29 cellular contexts compared by ENCODE assay signal in genomic region chr18:46566111-46566510, GRCh38.
"Had no signal": no experiment of that assay in that cellular context is flagged by ENCODE, and none has a peak within 500 bp of the region (broad histone marks: within the 10 kb centered on the region; RNA-seq: fewer than 3 reads in every experiment).

No MANE protein-coding gene starts in this region.

- H3K4me1 Mint-ChIP-seq: activated CD4-positive, alpha-beta T cell treated with anti-CD3 and anti-CD28 coated beads for 36 hours; activated CD4-positive, alpha-beta T cell treated with anti-CD3 and anti-CD28 coated beads, Interleukin-2, amount 10 ng/mL, durations not matched to agents 24 days and 14 days; activated CD8-positive, alpha-beta memory T cell treated with anti-CD3 and anti-CD28 coated beads, Interleukin-2, amount 10 ng/mL, durations not matched to agents 7 days and 5 days; activated naive CD4-positive, alpha-beta T cell treated with anti-CD3 and anti-CD28 coated beads, Interleukin-2, amount 50 U/mL, for 24 hours; activated naive CD8-positive, alpha-beta T cell treated with anti-CD3 and anti-CD28 coated beads for 36 hours; activated naive CD8-positive, alpha-beta T cell treated with anti-CD3 and anti-CD28 coated beads, Interleukin-2, amount 50 U/mL, for 24 hours had no signal

- H3K27ac ChIP-seq: adrenal gland, body of pancreas had no signal

- DNase-seq: activated CD4-positive, alpha-beta memory T cell treated with anti-CD3 and anti-CD28 coated beads for 36 hours; activated CD4-positive, alpha-beta T cell treated with anti-CD3 and anti-CD28 coated beads for 36 hours; activated CD4-positive, alpha-beta T cell treated with anti-CD3 and anti-CD28 coated beads, Interleukin-2, amount 10 ng/mL, durations not matched to agents 24 days and 14 days; activated CD4-positive, CD25-positive, alpha-beta regulatory T cell; activated CD4-positive, CD25-positive, alpha-beta regulatory T cell treated with anti-CD3 and anti-CD28 coated beads, Interleukin-2, amount 50 U/mL, for 72 hours; activated CD8-positive, alpha-beta memory T cell treated with anti-CD3 and anti-CD28 coated beads, Interleukin-2, amount 10 ng/mL, durations not matched to agents 7 days and 5 days; activated CD8-positive, alpha-beta memory T cell treated with anti-CD3 and anti-CD28 coated beads, Interleukin-2, amount 50 U/mL, for 4 hours; activated CD8-positive, alpha-beta T cell treated with anti-CD3 and anti-CD28 coated beads, Interleukin-2, amount 10 ng/mL, durations not matched to agents 7 days and 5 days; activated effector memory CD4-positive, alpha-beta T cell treated with anti-CD3 and anti-CD28 coated beads, Interleukin-2, amount 50 U/mL, for 16 hours; activated naive CD4-positive, alpha-beta T cell treated with anti-CD3 and anti-CD28 coated beads for 36 hours; activated naive CD8-positive, alpha-beta T cell treated with anti-CD3 and anti-CD28 coated beads for 36 hours; activated naive CD8-positive, alpha-beta T cell treated with anti-CD3 and anti-CD28 coated beads, Interleukin-2, amount 50 U/mL, for 24 hours; activated T-cell treated with anti-CD3 and anti-CD28 coated beads, Interleukin-2, amount 50 U/mL, for 1 hour; activated T-cell treated with anti-CD3 and anti-CD28 coated beads, Interleukin-2, amount 50 U/mL, for 48 hours; adrenal gland; amygdala; aorta; body of pancreas; caudate nucleus; cortex of kidney; dermis blood vessel endothelial cell; effector CD4-positive, alpha-beta T cell; effector memory CD8-positive, alpha-beta T cell; erythroblast; foreskin fibroblast; T-helper 2 cell had no signal

- H3K27me3 ChIP-seq: adrenal gland, body of pancreas had no signal

- H3K27ac Mint-ChIP-seq: activated CD4-positive, alpha-beta memory T cell treated with anti-CD3 and anti-CD28 coated beads for 36 hours; activated CD4-positive, alpha-beta T cell treated with anti-CD3 and anti-CD28 coated beads for 36 hours; activated CD4-positive, alpha-beta T cell treated with anti-CD3 and anti-CD28 coated beads, Interleukin-2, amount 10 ng/mL, durations not matched to agents 24 days and 14 days; activated CD8-positive, alpha-beta memory T cell treated with anti-CD3 and anti-CD28 coated beads, Interleukin-2, amount 10 ng/mL, durations not matched to agents 7 days and 5 days; activated CD8-positive, alpha-beta T cell treated with anti-CD3 and anti-CD28 coated beads, Interleukin-2, amount 10 ng/mL, durations not matched to agents 7 days and 5 days; activated naive CD4-positive, alpha-beta T cell treated with anti-CD3 and anti-CD28 coated beads for 36 hours; activated naive CD4-positive, alpha-beta T cell treated with anti-CD3 and anti-CD28 coated beads, Interleukin-2, amount 50 U/mL, for 24 hours; activated naive CD8-positive, alpha-beta T cell treated with anti-CD3 and anti-CD28 coated beads for 36 hours; activated naive CD8-positive, alpha-beta T cell treated with anti-CD3 and anti-CD28 coated beads, Interleukin-2, amount 50 U/mL, for 24 hours; activated T-helper 1 cell treated with anti-CD3 and anti-CD28 coated beads, Interleukin-12 subunit alpha, Interleukin-12 subunit beta, Interleukin-2, Interleukin-4 antibody, amounts not matched to agents 30 ng/mL and 10 ng/mL and 1 ng/mL, durations not matched to agents 14 hours and 24 hours and 36 hours; activated T-helper 2 cell treated with anti-CD3 and anti-CD28 coated beads, Interferon-gamma antibody, Interleukin-2, Interleukin-4, amounts not matched to agents 10 μg/mL and 5 μg/mL and 100 μg/mL, durations not matched to agents 14 hours and 24 hours and 36 hours; effector memory CD8-positive, alpha-beta T cell had no signal

- H3K9me3 Mint-ChIP-seq: activated CD4-positive, alpha-beta memory T cell treated with anti-CD3 and anti-CD28 coated beads for 36 hours; activated CD4-positive, alpha-beta T cell treated with anti-CD3 and anti-CD28 coated beads, Interleukin-2, amount 10 ng/mL, durations not matched to agents 24 days and 14 days; activated naive CD4-positive, alpha-beta T cell treated with anti-CD3 and anti-CD28 coated beads for 36 hours; activated naive CD4-positive, alpha-beta T cell treated with anti-CD3 and anti-CD28 coated beads, Interleukin-2, amount 50 U/mL, for 24 hours; activated naive CD8-positive, alpha-beta T cell treated with anti-CD3 and anti-CD28 coated beads for 36 hours; activated naive CD8-positive, alpha-beta T cell treated with anti-CD3 and anti-CD28 coated beads, Interleukin-2, amount 50 U/mL, for 24 hours; activated T-helper 1 cell treated with anti-CD3 and anti-CD28 coated beads, Interleukin-12 subunit alpha, Interleukin-12 subunit beta, Interleukin-2, Interleukin-4 antibody, amounts not matched to agents 30 ng/mL and 10 ng/mL and 1 ng/mL, durations not matched to agents 14 hours and 24 hours and 36 hours; activated T-helper 2 cell treated with anti-CD3 and anti-CD28 coated beads, Interferon-gamma antibody, Interleukin-2, Interleukin-4, amounts not matched to agents 10 μg/mL and 5 μg/mL and 100 μg/mL, durations not matched to agents 14 hours and 24 hours and 36 hours; effector memory CD8-positive, alpha-beta T cell had no signal

- H3K36me3 Mint-ChIP-seq: activated CD4-positive, alpha-beta memory T cell treated with anti-CD3 and anti-CD28 coated beads for 36 hours; activated CD8-positive, alpha-beta memory T cell treated with anti-CD3 and anti-CD28 coated beads, Interleukin-2, amount 10 ng/mL, durations not matched to agents 7 days and 5 days; activated naive CD4-positive, alpha-beta T cell treated with anti-CD3 and anti-CD28 coated beads, Interleukin-2, amount 50 U/mL, for 24 hours; activated naive CD8-positive, alpha-beta T cell treated with anti-CD3 and anti-CD28 coated beads for 36 hours had no signal

- H3K9me3 ChIP-seq: adrenal gland, body of pancreas had no signal

- ATAC-seq: activated CD4-positive, alpha-beta T cell treated with anti-CD3 and anti-CD28 coated beads for 36 hours; activated CD8-positive, alpha-beta memory T cell treated with anti-CD3 and anti-CD28 coated beads, Interleukin-2, amount 10 ng/mL, durations not matched to agents 7 days and 5 days; activated CD8-positive, alpha-beta T cell treated with anti-CD3 and anti-CD28 coated beads, Interleukin-2, amount 10 ng/mL, durations not matched to agents 7 days and 5 days; activated naive CD8-positive, alpha-beta T cell treated with anti-CD3 and anti-CD28 coated beads, Interleukin-2, amount 50 U/mL, for 24 hours; body of pancreas; effector memory CD8-positive, alpha-beta T cell had no signal

- H3K27me3 Mint-ChIP-seq: activated naive CD8-positive, alpha-beta T cell treated with anti-CD3 and anti-CD28 coated beads for 36 hours had no signal

- H3K4me3 ChIP-seq: adrenal gland, body of pancreas had no signal

- H3K4me1 ChIP-seq: adrenal gland, body of pancreas had no signal

- H3K36me3 ChIP-seq: adrenal gland had no signal

- H3K4me3 Mint-ChIP-seq: activated CD4-positive, alpha-beta memory T cell treated with anti-CD3 and anti-CD28 coated beads for 36 hours; activated CD4-positive, alpha-beta T cell treated with anti-CD3 and anti-CD28 coated beads for 36 hours; activated CD4-positive, alpha-beta T cell treated with anti-CD3 and anti-CD28 coated beads, Interleukin-2, amount 10 ng/mL, durations not matched to agents 24 days and 14 days; activated CD8-positive, alpha-beta memory T cell treated with anti-CD3 and anti-CD28 coated beads, Interleukin-2, amount 10 ng/mL, durations not matched to agents 7 days and 5 days; activated CD8-positive, alpha-beta T cell treated with anti-CD3 and anti-CD28 coated beads, Interleukin-2, amount 10 ng/mL, durations not matched to agents 7 days and 5 days; activated naive CD4-positive, alpha-beta T cell treated with anti-CD3 and anti-CD28 coated beads for 36 hours; activated naive CD4-positive, alpha-beta T cell treated with anti-CD3 and anti-CD28 coated beads, Interleukin-2, amount 50 U/mL, for 24 hours; activated naive CD8-positive, alpha-beta T cell treated with anti-CD3 and anti-CD28 coated beads for 36 hours; activated naive CD8-positive, alpha-beta T cell treated with anti-CD3 and anti-CD28 coated beads, Interleukin-2, amount 50 U/mL, for 24 hours; activated T-helper 1 cell treated with anti-CD3 and anti-CD28 coated beads, Interleukin-12 subunit alpha, Interleukin-12 subunit beta, Interleukin-2, Interleukin-4 antibody, amounts not matched to agents 30 ng/mL and 10 ng/mL and 1 ng/mL, durations not matched to agents 14 hours and 24 hours and 36 hours; effector memory CD8-positive, alpha-beta T cell had no signal
